In the genomic region with DNA sequence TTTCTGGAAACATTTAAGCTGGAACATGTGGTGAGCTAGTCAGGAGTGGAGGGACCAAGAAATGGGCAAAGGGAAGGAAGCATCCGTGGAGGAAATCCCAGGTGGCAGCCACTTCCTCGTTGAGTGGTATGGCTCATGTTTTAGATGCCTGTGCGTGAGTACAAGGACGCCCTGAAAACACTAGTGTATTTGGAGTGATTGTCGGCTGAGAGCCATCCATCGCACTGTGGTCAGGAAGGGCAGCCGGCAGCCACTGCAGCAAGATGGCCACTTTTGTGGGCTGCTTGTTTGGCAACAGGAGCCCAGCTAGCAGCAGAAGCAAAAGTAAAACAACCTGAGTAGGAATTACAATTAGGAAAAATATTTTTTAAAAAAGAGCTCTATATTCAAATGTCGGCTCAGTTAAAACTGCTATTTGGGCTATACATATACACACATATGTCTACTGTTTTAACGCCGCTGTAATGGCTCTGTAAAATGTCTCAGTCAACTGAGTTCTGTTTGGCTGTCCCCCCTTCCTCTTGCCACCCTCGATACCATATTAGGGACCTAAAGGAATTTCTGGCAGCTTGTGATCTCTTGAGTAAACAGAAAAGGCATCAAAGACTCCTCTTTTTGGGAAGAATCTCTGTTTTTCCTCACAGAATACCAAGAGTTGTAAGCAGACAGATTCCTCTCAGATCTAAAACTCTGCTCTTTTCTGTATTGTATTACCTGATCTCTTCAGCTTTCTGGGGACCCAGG, we compare ENCODE assay signal across 2 cellular contexts.
TF ChIP-seq lines count a peak whose summit lies in the region.

No MANE protein-coding gene starts in this region.

TF ChIP-seq in HepG2, 621 proteins besides CTCF, POLR2A, EP300 and RAD21 (continues in another document):
- TF ChIP-seq, protein P1, sequence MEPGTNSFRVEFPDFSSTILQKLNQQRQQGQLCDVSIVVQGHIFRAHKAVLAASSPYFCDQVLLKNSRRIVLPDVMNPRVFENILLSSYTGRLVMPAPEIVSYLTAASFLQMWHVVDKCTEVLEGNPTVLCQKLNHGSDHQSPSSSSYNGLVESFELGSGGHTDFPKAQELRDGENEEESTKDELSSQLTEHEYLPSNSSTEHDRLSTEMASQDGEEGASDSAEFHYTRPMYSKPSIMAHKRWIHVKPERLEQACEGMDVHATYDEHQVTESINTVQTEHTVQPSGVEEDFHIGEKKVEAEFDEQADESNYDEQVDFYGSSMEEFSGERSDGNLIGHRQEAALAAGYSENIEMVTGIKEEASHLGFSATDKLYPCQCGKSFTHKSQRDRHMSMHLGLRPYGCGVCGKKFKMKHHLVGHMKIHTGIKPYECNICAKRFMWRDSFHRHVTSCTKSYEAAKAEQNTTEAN (CRISPR knock-in tag; conservative IDR thresholded peaks at IDR 0.05) = no peak
- TF ChIP-seq FOXP1 (IDR thresholded peaks at IDR 0.05) (no peak), FOXP1 (CRISPR knock-in tag; IDR thresholded peaks at IDR 0.05) (no peak), BCL6 (CRISPR knock-in tag; IDR thresholded peaks at IDR 0.05) (no peak), ZSCAN12 (CRISPR knock-in tag; IDR thresholded peaks at IDR 0.05) (no peak), ZNF83 (CRISPR knock-in tag; IDR thresholded peaks at IDR 0.05; ENCODE audit: borderline replicate concordance) (no peak), E2F2 (CRISPR knock-in tag; IDR thresholded peaks at IDR 0.05; ENCODE audit: borderline replicate concordance) (no peak), TARDBP (CRISPR knock-in tag; IDR thresholded peaks at IDR 0.05) (no peak), SMAD3 (CRISPR knock-in tag; IDR thresholded peaks at IDR 0.05) (no peak), CENPX (CRISPR knock-in tag; IDR thresholded peaks at IDR 0.05) (no peak), ZBTB34 (CRISPR knock-in tag; IDR thresholded peaks at IDR 0.05) (no peak), HIVEP1 (CRISPR knock-in tag; IDR thresholded peaks at IDR 0.05) (no peak), ZNF784 (CRISPR knock-in tag; IDR thresholded peaks at IDR 0.05; ENCODE audit: borderline replicate concordance) (no peak), TCF7 (IDR thresholded peaks at IDR 0.05; ENCODE audit: low read depth) (peak; percentile 58), ZBTB42 (CRISPR knock-in tag; IDR thresholded peaks at IDR 0.05) (no peak), ZNF230 (CRISPR knock-in tag; IDR thresholded peaks at IDR 0.05) (no peak), ZBTB44 (CRISPR knock-in tag; IDR thresholded peaks at IDR 0.05) (no peak), SOX13 (IDR thresholded peaks at IDR 0.05) (no peak), SOX13 (CRISPR knock-in tag; conservative IDR thresholded peaks at IDR 0.05 in 1 of 2, IDR thresholded peaks at IDR 0.05 in 1 of 2) (peak in 1 of 2 experiments; percentile 43; a peak in 1 of 4 replicates), ZNF451 (CRISPR knock-in tag; IDR thresholded peaks at IDR 0.05) (no peak), ISL2 (CRISPR knock-in tag; IDR thresholded peaks at IDR 0.05) (peak; percentile 44; the same call in 1 of the 2 replicates), ZNF614 (CRISPR knock-in tag; IDR thresholded peaks at IDR 0.05; ENCODE audit: borderline replicate concordance) (no peak), ZNF383 (CRISPR knock-in tag; IDR thresholded peaks at IDR 0.05; ENCODE audit: borderline replicate concordance) (no peak), TOE1 (CRISPR knock-in tag; IDR thresholded peaks at IDR 0.05) (no peak)
- TF ChIP-seq, protein P2, sequence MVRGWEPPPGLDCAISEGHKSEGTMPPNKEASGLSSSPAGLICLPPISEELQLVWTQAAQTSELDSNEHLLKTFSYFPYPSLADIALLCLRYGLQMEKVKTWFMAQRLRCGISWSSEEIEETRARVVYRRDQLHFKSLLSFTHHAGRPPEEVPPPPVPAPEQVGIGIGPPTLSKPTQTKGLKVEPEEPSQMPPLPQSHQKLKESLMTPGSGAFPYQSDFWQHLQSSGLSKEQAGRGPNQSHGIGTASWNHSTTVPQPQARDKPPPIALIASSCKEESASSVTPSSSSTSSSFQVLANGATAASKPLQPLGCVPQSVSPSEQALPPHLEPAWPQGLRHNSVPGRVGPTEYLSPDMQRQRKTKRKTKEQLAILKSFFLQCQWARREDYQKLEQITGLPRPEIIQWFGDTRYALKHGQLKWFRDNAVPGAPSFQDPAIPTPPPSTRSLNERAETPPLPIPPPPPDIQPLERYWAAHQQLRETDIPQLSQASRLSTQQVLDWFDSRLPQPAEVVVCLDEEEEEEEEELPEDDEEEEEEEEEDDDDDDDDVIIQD (CRISPR knock-in tag; IDR thresholded peaks at IDR 0.05; ENCODE audit: low read depth) = 0 out of 2 replicates have a peak, but pooled peaks have one; percentile 25

TF ChIP-seq in SK-N-SH treated with all-trans-retinoic acid at 6 μM for 48 hours, 23 proteins besides CTCF, POLR2A, EP300 and RAD21 (continued from another document):
- TF ChIP-seq POU6F1 (CRISPR knock-in tag; IDR thresholded peaks at IDR 0.05; ENCODE audit: borderline replicate concordance, low read depth) (no peak), TCF4 (CRISPR knock-in tag; IDR thresholded peaks at IDR 0.05; ENCODE audit: borderline replicate concordance) (no peak), ZNF565 (CRISPR knock-in tag; conservative IDR thresholded peaks at IDR 0.05; ENCODE audit: low read depth) (no peak), OSR1 (CRISPR knock-in tag; IDR thresholded peaks at IDR 0.05) (no peak), BACH2 (CRISPR knock-in tag; IDR thresholded peaks at IDR 0.05; ENCODE audit: borderline replicate concordance) (no peak)
